ENCODE assay signal across 24 cellular contexts in genomic region chr6:136744889-136745288, GRCh38. TPM values are rescaled to one million over a fixed set of nuclear protein-coding genes. Genes with fewer than 3 reads are reported as not detected.
DNase-seq lines count a peak whose midpoint lies in the region; ATAC-seq and TF ChIP-seq lines count a peak whose summit lies in the region.
"Had no signal": no experiment of that assay in that cellular context is flagged by ENCODE, and none has a peak within 500 bp of the region (broad histone marks: within the 10 kb centered on the region; RNA-seq: fewer than 3 reads in every experiment).

No MANE protein-coding gene starts in this region.

- H3K9me3 ChIP-seq in neuronal stem cell (replicated peaks in 1 of 2; ENCODE audit: control insufficient read depth in 2 of 2, insufficient read depth in 1 of 2, low read depth in 1 of 2, low read length in 2 of 2) (no peaks in the 10 kb centered on the region), suprapubic skin (no peaks in the 10 kb centered on the region)
- H3K9me3 ChIP-seq: SK-N-SH had no signal

- no peak for TF ChIP-seq POLR2A in suprapubic skin (IDR thresholded peaks at IDR 0.05)

- peak overlapping the region; percentile 83 for H2AFZ ChIP-seq in neuronal stem cell (ENCODE audit: low read length)
- H2AFZ ChIP-seq: GM23248, PC-9 had no signal

- no CpG with 5 or more reads among the region's 5 CpGs for WGBS in neuronal stem cell (ENCODE audit: extremely low coverage in 2 of 2, insufficient read length in 2 of 2, insufficient replicate concordance in 1 of 2), 2 donors
- 77% methylated on average over 5 of the region's 5 CpGs for WGBS in suprapubic skin

- in situ Hi-C loops in G401 (cut with HindIII; ENCODE audit: low sequenced_read_pairs) = no loop called here

- no peak overlapping the region for H3K4ac ChIP-seq in neuronal stem cell (ENCODE audit: low read length)

- H3K79me1 ChIP-seq in neuronal stem cell (ENCODE audit: low read depth, low read length) = no peaks in the 10 kb centered on the region

- H3K36me3 ChIP-seq in neuronal stem cell (replicated peaks in 1 of 2; ENCODE audit: control insufficient read depth in 2 of 2, insufficient read depth in 2 of 2, low read length in 2 of 2) = no peaks in the 10 kb centered on the region
- H3K36me3 ChIP-seq in suprapubic skin = no peaks in the 10 kb centered on the region

- H2BK120ac ChIP-seq in neuronal stem cell (ENCODE audit: low read depth, low read length) = no peak overlapping the region

- H3K18ac ChIP-seq in neuronal stem cell (ENCODE audit: low read length) = no peak overlapping the region

- H3K23ac ChIP-seq in neuronal stem cell (ENCODE audit: low read depth, low read length, poor library complexity) = no peak overlapping the region

- H3K4me3 ChIP-seq in coronary artery = peak overlapping the region; percentile 25
- H3K4me3 ChIP-seq in neuronal stem cell (ENCODE audit: low read length in 2 of 2) = no peak overlapping the region
- H3K4me3 ChIP-seq in suprapubic skin = no peak overlapping the region
- H3K4me3 ChIP-seq: GM23248, PC-9 had no signal

- H4K8ac ChIP-seq in neuronal stem cell (ENCODE audit: low read depth, low read length) = no peak overlapping the region

- no peak for TF ChIP-seq EP300 in suprapubic skin (IDR thresholded peaks at IDR 0.05)

- no peak overlapping the region for H3K4me2 ChIP-seq in neuronal stem cell (ENCODE audit: insufficient read depth, low read length, poor library complexity, severe bottlenecking)
- H3K4me2 ChIP-seq: PC-9, SK-N-SH had no signal

- H4K91ac ChIP-seq in neuronal stem cell (ENCODE audit: low read depth, low read length, poor library complexity) = no peak overlapping the region

- DNase-seq in G401 (ENCODE audit: low spot score) (peak; percentile 56), coronary artery (ENCODE audit: low spot score) (no peak), neuronal stem cell (ENCODE audit: low spot score) (no peak), suprapubic skin (ENCODE audit: low spot score in 2 of 2) (no peak), iPS-NIHi7 (ENCODE audit: extremely low spot score) (no peak)
- DNase-seq: CD4-positive, alpha-beta memory T cell; COR-L47; DMS53; GM23248; H7; Kasumi-1; NCI-H1092 treated with DMSO at 0.1 percent for 48 hours; NCI-H1436 treated with DMSO at 0.1 percent for 48 hours; NCI-H187 treated with DMSO at 0.1 percent for 48 hours; NCI-H524; NCI-H748 treated with DMSO at 0.1 percent for 48 hours; NK-92 treated with Interleukin-12 subunit alpha and Interleukin-12 subunit beta, amount 100 ng/mL, for 24 hours; PC-9; RPMI8226; SIG-M5; SK-N-SH had no signal

- no peak for TF ChIP-seq CTCF in VCaP (conservative IDR thresholded peaks at IDR 0.05)
- no peak for TF ChIP-seq CTCF in coronary artery (IDR thresholded peaks at IDR 0.05)
- no peak for TF ChIP-seq CTCF in suprapubic skin (IDR thresholded peaks at IDR 0.05)

- H2AK5ac ChIP-seq in neuronal stem cell (ENCODE audit: low read depth, low read length) = no peak overlapping the region

- no peak overlapping the region for H3K9ac ChIP-seq in neuronal stem cell (ENCODE audit: low read depth, low read length, poor library complexity)
- H3K9ac ChIP-seq: GM23248, SK-N-SH had no signal

- peak overlapping the region; percentile 15; the same call in 1 of the 2 replicates for H3K27ac ChIP-seq in VCaP
- peak overlapping the region; percentile 34 to 39 for H3K27ac ChIP-seq in coronary artery
- no peak overlapping the region for H3K27ac ChIP-seq in neuronal stem cell (replicated peaks; ENCODE audit: low read length)
- no peak overlapping the region for H3K27ac ChIP-seq in suprapubic skin
- H3K27ac ChIP-seq: GM23248, PC-9 had no signal

- H2BK15ac ChIP-seq in neuronal stem cell (ENCODE audit: low read length) = no peak overlapping the region

- no peak overlapping the region for H2BK5ac ChIP-seq in neuronal stem cell (ENCODE audit: low read length)

- H3K27me3 ChIP-seq in neuronal stem cell (ENCODE audit: control insufficient read depth in 3 of 3, insufficient read depth in 3 of 3, low read depth in 1 of 3, low read length in 3 of 3) = no peaks in the 10 kb centered on the region
- no peaks in the 10 kb centered on the region for H3K27me3 ChIP-seq in suprapubic skin

- no peak for ATAC-seq in HG03097 (IDR thresholded peaks at IDR 0.05; ENCODE audit: low FRiP score, unreplicated experiment)
- ATAC-seq: HepG2 had no signal

- no peak overlapping the region for H3K14ac ChIP-seq in neuronal stem cell (ENCODE audit: low read length)

- H2BK12ac ChIP-seq in neuronal stem cell (ENCODE audit: low read length) = no peak overlapping the region

- peaks cover 2 to 4% of the 10 kb centered on the region in 2 donors for H3K4me1 ChIP-seq in neuronal stem cell (ENCODE audit: control insufficient read depth in 2 of 2, insufficient read depth in 1 of 2, low read depth in 1 of 2, low read length in 2 of 2)
- no peaks in the 10 kb centered on the region for H3K4me1 ChIP-seq in suprapubic skin

RNA-seq across cellular contexts. Expression of gene MAP3K5, which starts 47.4 kb away (rescaled TPM):
- total RNA-seq in G401 (2014; rRNA removed; shearing (Covaris generic)) = not detected in 2 replicates
- 0.06 TPM for polyA plus RNA-seq in neuronal stem cell (2013, experiment 1 of 2)
- 0.04 TPM for polyA plus RNA-seq in neuronal stem cell (2013, experiment 2 of 2)
- 10 to 100 TPM; 19.4 to 36.1 (median 21.1) TPM for total RNA-seq in suprapubic skin
- total RNA-seq: HepG2 had no signal
- polyA plus RNA-seq: HepG2 had no signal

Comparison
In these comparisons a context has a peak if more than half of its experiments do, and no peak if none do; other contexts are left out.
1. H3K27ac ChIP-seq: peak in VCaP (single experiment) and coronary artery (2 of 2); none in neuronal stem cell (single experiment) and suprapubic skin (single experiment).
2. RNA of gene MAP3K5, which starts 47.4 kb away (total RNA-seq): 19.4 to 36.1 TPM in suprapubic skin; not detected in G401; every median in the first group is over 10 times any median in the second.